ENCODE assay signal across 1 cellular context in the genomic region with DNA sequence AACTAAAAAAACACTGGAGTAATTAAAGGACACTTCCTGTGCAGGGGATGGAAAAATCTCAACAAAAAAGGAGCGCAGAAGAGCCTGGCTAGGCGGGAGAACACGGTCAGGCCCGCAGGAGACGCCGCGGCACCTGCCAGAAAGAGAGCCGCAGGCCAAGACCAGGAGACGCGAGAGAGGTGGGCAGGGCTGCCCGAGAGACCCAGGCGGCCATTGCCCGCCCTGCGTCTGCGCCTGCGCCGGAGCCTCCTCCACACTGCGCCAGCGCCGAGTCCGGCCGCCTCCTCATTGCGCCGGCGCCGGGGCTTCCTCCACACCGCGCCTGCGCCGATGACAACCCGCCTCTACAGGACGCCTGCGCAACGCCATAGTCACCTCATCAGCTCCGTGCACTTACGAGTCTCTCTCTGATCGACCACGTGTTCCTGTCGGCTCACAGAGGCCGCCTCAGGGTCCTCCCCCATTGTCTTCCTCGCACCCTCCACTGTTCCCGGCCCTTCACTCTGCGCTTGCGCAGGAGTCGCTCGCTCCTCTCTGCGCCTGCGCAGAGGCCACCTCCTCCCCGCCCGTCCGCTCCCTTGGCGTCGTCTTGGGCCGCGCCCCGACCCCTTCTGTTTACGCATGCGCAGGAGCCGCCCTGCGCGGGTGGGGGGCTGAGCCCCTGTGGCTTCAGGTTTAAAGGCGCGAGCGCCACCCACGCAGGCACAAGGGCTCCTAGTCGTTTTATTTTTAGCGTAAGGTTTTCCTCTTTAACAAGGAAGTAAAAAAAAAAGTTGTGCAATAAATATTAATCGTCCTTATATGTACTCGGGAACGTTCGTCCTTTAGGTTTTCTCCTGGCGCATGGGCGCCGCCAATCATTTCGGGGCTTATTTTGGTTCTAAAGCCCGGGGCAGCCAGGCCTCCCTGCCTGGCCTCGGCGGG.
TF ChIP-seq lines count a peak whose summit lies in the region.

No MANE protein-coding gene starts in this region.

TF ChIP-seq in neural cell, 6 proteins besides CTCF, POLR2A, EP300 and RAD21 (continued from another document):
- TF ChIP-seq REST (IDR thresholded peaks at IDR 0.05; ENCODE audit: borderline replicate concordance) (peak; percentile 72), SMC3 (conservative IDR thresholded peaks at IDR 0.05; ENCODE audit: poor library complexity) (peak; percentile 18)
